Comparison of ENCODE assay signal across 1 cellular context in the genomic region with DNA sequence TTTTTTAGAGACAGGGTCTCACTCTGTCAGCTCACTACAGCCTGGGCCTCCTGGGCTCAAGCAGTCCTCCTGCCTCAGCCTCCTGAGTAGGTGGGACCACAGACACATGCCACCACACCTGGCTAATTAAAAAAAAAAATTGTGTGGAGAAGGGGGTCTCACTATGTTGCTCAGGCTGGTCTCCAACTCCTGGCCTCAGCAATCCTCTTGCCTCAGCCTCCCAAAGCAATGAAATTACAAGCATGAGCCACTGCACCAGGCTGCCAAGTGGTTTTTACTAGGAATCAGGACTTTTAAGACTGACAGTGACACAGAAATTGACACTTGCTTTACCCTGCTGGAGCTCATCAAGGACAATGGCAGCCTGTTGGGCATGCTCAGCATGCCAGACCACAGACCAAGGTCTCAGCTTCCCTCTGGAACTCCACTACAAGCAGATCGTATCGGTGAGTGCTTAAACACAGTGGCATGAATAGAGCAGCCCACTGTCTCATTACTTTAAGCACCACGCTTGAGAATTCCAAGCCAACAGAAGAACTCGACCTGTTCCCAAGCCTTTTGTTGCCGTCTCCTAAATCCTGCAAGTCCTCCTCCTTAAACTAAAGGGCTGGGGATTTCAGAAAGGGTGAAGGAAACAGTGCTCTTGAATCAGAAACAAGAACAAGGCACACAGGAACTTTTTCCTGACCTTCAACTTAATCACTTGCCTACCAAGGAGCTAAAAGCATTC.
TF ChIP-seq lines count a peak whose summit lies in the region.

No MANE protein-coding gene starts in this region.

TF ChIP-seq in GM12878, 131 proteins besides CTCF, POLR2A, EP300 and RAD21:
- TF ChIP-seq ESRRA (IDR thresholded peaks at IDR 0.05; ENCODE audit: low read length) (0 out of 2 replicates have a peak, but pooled peaks have one; percentile 14), RELA (IDR thresholded peaks at IDR 0.05; ENCODE audit: borderline replicate concordance, partially characterized antibody) (no peak)
TF ChIP-seq in GM12878: peak in this region for 1.
